22 cellular contexts compared by ENCODE assay signal in the genomic region with DNA sequence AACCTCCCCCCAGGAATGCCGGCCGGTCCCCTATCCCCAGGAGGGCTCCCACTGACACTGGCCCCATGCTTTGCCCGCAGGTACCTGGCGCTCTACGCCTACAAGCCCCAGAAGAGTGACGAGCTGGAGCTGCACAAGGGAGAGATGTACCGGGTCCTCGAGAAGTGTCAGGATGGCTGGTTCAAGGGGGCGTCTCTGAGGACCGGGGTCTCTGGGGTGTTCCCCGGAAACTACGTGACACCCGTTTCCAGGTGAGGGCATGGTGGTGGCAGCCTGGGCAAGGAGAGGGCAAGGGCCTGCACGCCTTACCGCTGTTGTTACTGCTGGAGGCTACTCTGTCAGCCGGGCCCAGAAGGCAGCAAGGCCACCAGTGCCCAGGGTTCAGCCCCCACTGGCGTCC.
"Had no signal": no experiment of that assay in that cellular context is flagged by ENCODE, and none has a peak within 500 bp of the region (broad histone marks: within the 10 kb centered on the region; RNA-seq: fewer than 3 reads in every experiment).

No MANE protein-coding gene starts in this region.

- H3K4me3 ChIP-seq: esophagus squamous epithelium, left ventricle myocardium inferior, ovary, testis, tibial nerve had no signal

- H3K36me3 Mint-ChIP-seq: immature natural killer cell; stimulated activated naive B cell treated with anti-CD40 and anti-IgM and Interleukin-4, amounts not matched to agents 10 μg/mL and 1 μg/mL and 100 μg/mL, for 72 hours had no signal

- H3K4me3 Mint-ChIP-seq: dendritic cell treated with granulocyte-macrophage colony-stimulating factor and Interleukin-4, amounts not matched to agents 40 ng/mL and 50 ng/mL, for 4 days; immature natural killer cell; naive B cell; nephron progenitor cell; stimulated activated naive B cell treated with anti-CD40 and anti-IgM and Interleukin-4, amounts not matched to agents 10 μg/mL and 1 μg/mL and 100 μg/mL, for 72 hours; stimulated activated naive CD8-positive, alpha-beta T cell treated with anti-CD3 and anti-CD28 coated beads, Interleukin-15, amount 100 ng/mL, for 72 hours had no signal

- H3K27me3 ChIP-seq: esophagus squamous epithelium, neutrophil, ovary, testis, tibial nerve had no signal

- DNase-seq: esophagus squamous epithelium; foreskin fibroblast; immature natural killer cell; left cardiac atrium; left ventricle myocardium inferior; mesendoderm; naive B cell; nephron progenitor cell; ovary; stimulated activated CD4-positive, alpha-beta T cell treated with anti-CD3 and anti-CD28 coated beads, Interleukin-15, amount 100 ng/mL, for 24 hours; stimulated activated CD4-positive, alpha-beta T cell treated with anti-CD3 and anti-CD28 coated beads, Interleukin-1b, Interleukin-23, amount 100 ng/mL, for 48 hours; stimulated activated CD4-positive, alpha-beta T cell treated with anti-CD3 and anti-CD28 coated beads, Interleukin-4, amount 100 ng/mL, for 24 hours; stimulated activated naive B cell treated with anti-CD40 and anti-IgM and Interleukin-4, amounts not matched to agents 10 μg/mL and 1 μg/mL and 100 μg/mL, for 72 hours; stimulated activated naive CD8-positive, alpha-beta T cell treated with anti-CD3 and anti-CD28 coated beads, Interleukin-15, amount 100 ng/mL, for 72 hours; testis had no signal

- H3K27ac Mint-ChIP-seq: dendritic cell treated with granulocyte-macrophage colony-stimulating factor and Interleukin-4, amounts not matched to agents 40 ng/mL and 50 ng/mL, for 4 days; immature natural killer cell; nephron progenitor cell; progenitor cell of endocrine pancreas; stimulated activated naive B cell treated with anti-CD40 and anti-IgM and Interleukin-4, amounts not matched to agents 10 μg/mL and 1 μg/mL and 100 μg/mL, for 72 hours had no signal

- H3K9me3 ChIP-seq: esophagus squamous epithelium, left ventricle myocardium inferior, neutrophil, ovary, testis, tibial nerve had no signal

- ATAC-seq: left cardiac atrium; right cardiac atrium; stimulated activated naive B cell treated with anti-CD40 and anti-IgM and Interleukin-4, amounts not matched to agents 10 μg/mL and 1 μg/mL and 100 μg/mL, for 72 hours; stimulated activated naive CD8-positive, alpha-beta T cell treated with anti-CD3 and anti-CD28 coated beads, Interleukin-15, amount 100 ng/mL, for 72 hours had no signal

- H3K9me3 Mint-ChIP-seq: dendritic cell treated with granulocyte-macrophage colony-stimulating factor and Interleukin-4, amounts not matched to agents 40 ng/mL and 50 ng/mL, for 4 days; immature natural killer cell; naive B cell; nephron progenitor cell; stimulated activated naive B cell treated with anti-CD40 and anti-IgM and Interleukin-4, amounts not matched to agents 10 μg/mL and 1 μg/mL and 100 μg/mL, for 72 hours; stimulated activated naive CD8-positive, alpha-beta T cell treated with anti-CD3 and anti-CD28 coated beads, Interleukin-15, amount 100 ng/mL, for 72 hours had no signal

- H3K27me3 Mint-ChIP-seq: dendritic cell treated with granulocyte-macrophage colony-stimulating factor and Interleukin-4, amounts not matched to agents 40 ng/mL and 50 ng/mL, for 4 days; naive B cell; stimulated activated naive B cell treated with anti-CD40 and anti-IgM and Interleukin-4, amounts not matched to agents 10 μg/mL and 1 μg/mL and 100 μg/mL, for 72 hours; stimulated activated naive CD8-positive, alpha-beta T cell treated with anti-CD3 and anti-CD28 coated beads, Interleukin-15, amount 100 ng/mL, for 72 hours had no signal

- FAIRE-seq: colon, keratinocyte had no signal

- H3K27ac ChIP-seq: esophagus squamous epithelium, left ventricle myocardium inferior, neutrophil, ovary, testis, tibial nerve had no signal

- H3K4me1 Mint-ChIP-seq: immature natural killer cell; stimulated activated naive B cell treated with anti-CD40 and anti-IgM and Interleukin-4, amounts not matched to agents 10 μg/mL and 1 μg/mL and 100 μg/mL, for 72 hours had no signal

- H3K36me3 ChIP-seq: esophagus squamous epithelium, ovary had no signal

- H3K4me1 ChIP-seq: testis had no signal
